Comparison of ENCODE assay signal across 21 cellular contexts in genomic region chr12:23025372-23026021, GRCh38.
"Had no signal": no experiment of that assay in that cellular context is flagged by ENCODE, and none has a peak within 500 bp of the region (broad histone marks: within the 10 kb centered on the region; RNA-seq: fewer than 3 reads in every experiment).

No MANE protein-coding gene starts in this region.

- ATAC-seq: left lung; stimulated activated naive B cell treated with anti-CD40 and anti-IgM and Interleukin-4, amounts not matched to agents 10 μg/mL and 1 μg/mL and 100 μg/mL, for 72 hours had no signal

- H3K9me3 ChIP-seq: left lung, thoracic aorta had no signal

- DNase-seq: activated CD4-positive, CD25-positive, alpha-beta regulatory T cell treated with anti-CD3 and anti-CD28 coated beads, Interleukin-2, amount 50 U/mL, for 72 hours; activated CD8-positive, alpha-beta memory T cell treated with anti-CD3 and anti-CD28 coated beads for 24 hours; activated CD8-positive, alpha-beta memory T cell treated with anti-CD3 and anti-CD28 coated beads, Interleukin-2, amount 50 U/mL, for 48 hours; activated effector memory CD4-positive, alpha-beta T cell treated with Interleukin-2 at 50 U/mL for 16 hours; activated naive CD4-positive, alpha-beta T cell treated with anti-CD3 and anti-CD28 coated beads, Interleukin-2, amount 50 U/mL, for 16 hours; activated T-cell treated with anti-CD3 and anti-CD28 coated beads, Interleukin-2, amount 50 U/mL, for 48 hours; aorta; brain microvascular endothelial cell; central memory CD4-positive, alpha-beta T cell; dorsolateral prefrontal cortex; endodermal cell; foreskin fibroblast; kidney; left lung; mammary epithelial cell; occipital lobe; posterior cingulate gyrus; retina; stimulated activated naive B cell treated with anti-CD40 and anti-IgM and Interleukin-4, amounts not matched to agents 10 μg/mL and 1 μg/mL and 100 μg/mL, for 72 hours had no signal

- H3K27ac Mint-ChIP-seq: endodermal cell; stimulated activated naive B cell treated with anti-CD40 and anti-IgM and Interleukin-4, amounts not matched to agents 10 μg/mL and 1 μg/mL and 100 μg/mL, for 72 hours had no signal

- H3K27me3 ChIP-seq: brain microvascular endothelial cell, dorsolateral prefrontal cortex, left lung had no signal

- H3K4me1 ChIP-seq: left lung had no signal

- H3K4me1 Mint-ChIP-seq: stimulated activated naive B cell treated with anti-CD40 and anti-IgM and Interleukin-4, amounts not matched to agents 10 μg/mL and 1 μg/mL and 100 μg/mL, for 72 hours had no signal

- H3K36me3 Mint-ChIP-seq: stimulated activated naive B cell treated with anti-CD40 and anti-IgM and Interleukin-4, amounts not matched to agents 10 μg/mL and 1 μg/mL and 100 μg/mL, for 72 hours had no signal

- H3K27ac ChIP-seq: brain microvascular endothelial cell, dorsolateral prefrontal cortex, epithelial cell of prostate, left lung, thoracic aorta had no signal

- H3K4me3 ChIP-seq: dorsolateral prefrontal cortex, left lung, thoracic aorta had no signal

- H3K36me3 ChIP-seq: brain microvascular endothelial cell, left lung, thoracic aorta had no signal

- H3K27me3 Mint-ChIP-seq: stimulated activated naive B cell treated with anti-CD40 and anti-IgM and Interleukin-4, amounts not matched to agents 10 μg/mL and 1 μg/mL and 100 μg/mL, for 72 hours had no signal

- H3K4me3 Mint-ChIP-seq: endodermal cell; stimulated activated naive B cell treated with anti-CD40 and anti-IgM and Interleukin-4, amounts not matched to agents 10 μg/mL and 1 μg/mL and 100 μg/mL, for 72 hours had no signal

- H3K9me3 Mint-ChIP-seq: endodermal cell had no signal
